In the genomic region with DNA sequence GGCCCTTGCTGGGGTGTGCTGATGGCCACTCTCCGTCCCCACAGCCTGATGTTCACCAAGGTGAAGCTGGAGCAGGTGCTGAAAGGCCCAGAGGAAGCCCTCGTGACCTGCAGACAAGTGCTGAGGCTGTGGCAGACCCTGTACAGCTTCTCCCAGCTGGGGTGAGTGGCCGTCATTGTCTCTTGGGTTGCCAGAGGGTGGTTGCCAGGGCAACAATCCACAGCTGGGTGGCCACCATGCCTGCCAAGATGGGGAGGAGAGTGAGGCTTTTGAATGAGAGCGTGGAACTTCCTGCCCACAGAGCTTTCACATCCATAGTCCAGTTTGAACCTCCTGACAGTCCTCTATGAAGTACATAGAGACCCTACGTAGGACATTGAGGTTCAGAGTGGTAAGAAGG, we compare ENCODE assay signal across 20 cellular contexts.
DNase-seq lines count a peak whose midpoint lies in the region; ATAC-seq and TF ChIP-seq lines count a peak whose summit lies in the region.
"Had no signal": no experiment of that assay in that cellular context is flagged by ENCODE, and none has a peak within 500 bp of the region (broad histone marks: within the 10 kb centered on the region; RNA-seq: fewer than 3 reads in every experiment).

No MANE protein-coding gene starts in this region.

- H3K36me3 ChIP-seq in MG63 = peaks cover 43% of the 10 kb centered on the region
- peaks cover 69% of the 10 kb centered on the region for H3K36me3 ChIP-seq in suprapubic skin
- H3K36me3 ChIP-seq: uterus had no signal

- peaks cover 32% of the 10 kb centered on the region for H3K36me3 Mint-ChIP-seq in activated CD4-positive, alpha-beta memory T cell treated with anti-CD3 and anti-CD28 coated beads for 36 hours

- no peaks in the 10 kb centered on the region for H3K9me3 Mint-ChIP-seq in activated CD4-positive, alpha-beta memory T cell treated with anti-CD3 and anti-CD28 coated beads for 36 hours
- H3K9me3 Mint-ChIP-seq: T-cell had no signal

- POLR2A ChIA-PET in activated CD4-positive, alpha-beta memory T cell treated with anti-CD3 and anti-CD28 coated beads for 36 hours (lab: Charles Lee) = no interaction called here

- CTCF ChIA-PET in activated CD4-positive, alpha-beta memory T cell treated with anti-CD3 and anti-CD28 coated beads for 36 hours (lab: Charles Lee) = interaction anchor here (1.8 kb wide), 1 partner anchor 277 kb away, joined by 4 read pairs; no protein-coding TSS in a partner anchor

- H3K27me3 ChIP-seq in MG63 (no peaks in the 10 kb centered on the region), suprapubic skin (no peaks in the 10 kb centered on the region)
- H3K27me3 ChIP-seq: uterus had no signal

- peaks cover 11% of the 10 kb centered on the region for H3K4me1 Mint-ChIP-seq in activated CD4-positive, alpha-beta memory T cell treated with anti-CD3 and anti-CD28 coated beads for 36 hours (ENCODE audit: low read depth)

- H3K4me1 ChIP-seq in suprapubic skin = peaks cover 30% of the 10 kb centered on the region

- H3K27ac ChIP-seq in cingulate gyrus (ENCODE audit: low read depth, low read length) (peak overlapping the region; percentile 96), suprapubic skin (no peak overlapping the region)
- H3K27ac ChIP-seq: uterus had no signal

- WGBS in suprapubic skin = 75% methylated on average over 5 of the region's 5 CpGs

- no peak overlapping the region for H3K4me3 Mint-ChIP-seq in activated CD4-positive, alpha-beta memory T cell treated with anti-CD3 and anti-CD28 coated beads for 36 hours
- H3K4me3 Mint-ChIP-seq: activated CD8-positive, alpha-beta memory T cell treated with anti-CD3 and anti-CD28 coated beads, Interleukin-2, amount 10 ng/mL, durations not matched to agents 7 days and 5 days; B cell; T-cell had no signal

- TF ChIP-seq EP300 in suprapubic skin (IDR thresholded peaks at IDR 0.05) = no peak

- ATAC-seq in HG02870 (IDR thresholded peaks at IDR 0.05; ENCODE audit: unreplicated experiment) = no peak
- ATAC-seq: activated CD8-positive, alpha-beta memory T cell treated with anti-CD3 and anti-CD28 coated beads, Interleukin-2, amount 10 ng/mL, durations not matched to agents 7 days and 5 days; GM12878; T-cell had no signal

- intact Hi-C loops in activated CD4-positive, alpha-beta memory T cell treated with anti-CD3 and anti-CD28 coated beads for 36 hours (cut with micrococcal nuclease) = no loop called here

- H3K4me3 ChIP-seq in MG63 = no peak overlapping the region
- no peak overlapping the region for H3K4me3 ChIP-seq in suprapubic skin
- H3K4me3 ChIP-seq: GM12878, HAP-1, skin epidermis, uterus had no signal

- H3K9me3 ChIP-seq in MG63 = no peaks in the 10 kb centered on the region
- H3K9me3 ChIP-seq in suprapubic skin = no peaks in the 10 kb centered on the region
- H3K9me3 ChIP-seq: HAP-1, uterus had no signal

- no peaks in the 10 kb centered on the region for H3K27me3 Mint-ChIP-seq in activated CD4-positive, alpha-beta memory T cell treated with anti-CD3 and anti-CD28 coated beads for 36 hours
- H3K27me3 Mint-ChIP-seq: activated CD8-positive, alpha-beta memory T cell treated with anti-CD3 and anti-CD28 coated beads, Interleukin-2, amount 10 ng/mL, durations not matched to agents 7 days and 5 days; B cell; T-cell had no signal

- no peak for TF ChIP-seq POLR2A in suprapubic skin (IDR thresholded peaks at IDR 0.05)

- TF ChIP-seq CTCF in suprapubic skin (IDR thresholded peaks at IDR 0.05) = no peak

- no peak overlapping the region for H3K27ac Mint-ChIP-seq in activated CD4-positive, alpha-beta memory T cell treated with anti-CD3 and anti-CD28 coated beads for 36 hours
- H3K27ac Mint-ChIP-seq: activated CD8-positive, alpha-beta memory T cell treated with anti-CD3 and anti-CD28 coated beads, Interleukin-2, amount 10 ng/mL, durations not matched to agents 7 days and 5 days; T-cell had no signal

- peak in 11 of 14 donors; percentile 35 to 89 (median 71) for DNase-seq in C1 segment of cervical spinal cord (lab: John Stamatoyannopoulos, UW)
- peak; percentile 35 for DNase-seq in MG63
- peak; percentile 79 for DNase-seq in middle frontal gyrus (ENCODE audit: extremely low spot score, low spot score)
- DNase-seq in suprapubic skin (ENCODE audit: low spot score in 2 of 2) = no peak
- DNase-seq in SKM-1 treated with dmso at 0.1 percent for 144 hours (lab: John Stamatoyannopoulos, UW; ENCODE audit: unreplicated experiment) = no peak
- DNase-seq in activated CD4-positive, alpha-beta memory T cell treated with anti-CD3 and anti-CD28 coated beads for 36 hours = no peak
- DNase-seq: activated CD4-positive, CD25-positive, alpha-beta regulatory T cell; activated CD8-positive, alpha-beta memory T cell treated with anti-CD3 and anti-CD28 coated beads, Interleukin-2, amount 10 ng/mL, durations not matched to agents 7 days and 5 days; activated gamma-delta T cell treated with Interleukin-2 at 50 U/mL for 16 hours; NCI-H1048; NCI-H526; stimulated activated naive CD4-positive, alpha-beta T cell; T-cell; uterus had no signal

Comparison
In these comparisons a context has a peak if more than half of its experiments do, and no peak if none do; other contexts are left out.
1. DNase-seq: peak in C1 segment of cervical spinal cord (11 of 14), MG63 (single experiment) and middle frontal gyrus (single experiment); none in suprapubic skin (0 of 2), SKM-1 treated with dmso at 0.1 percent for 144 hours (single experiment) and activated CD4-positive, alpha-beta memory T cell treated with anti-CD3 and anti-CD28 coated beads for 36 hours (single experiment).